In genomic region chr5:132655821-132656773, GRCh38 we compare ENCODE assay signal across 8 cellular contexts. TPM values are rescaled to one million over a fixed set of nuclear protein-coding genes. Genes with fewer than 3 reads are reported as not detected.
A peak's percentile ranks its signal among the peaks of the same experiment; 100 is the strongest.
DNase-seq lines count a peak whose midpoint lies in the region; ATAC-seq and TF ChIP-seq lines count a peak whose summit lies in the region.

No MANE protein-coding gene starts in this region.

- CTCF ChIA-PET in activated B cell treated with CpG ODN at 0.5 μM for 24 hours (lab: Charles Lee), result no interaction called here

- peak overlapping the region; percentile 16 for H3K4me3 ChIP-seq in epithelial cell of esophagus (ENCODE audit: low read length)

- intact Hi-C loops in activated B cell treated with CpG ODN at 0.5 μM for 24 hours (cut with micrococcal nuclease), result loop anchor here (5.0 kb wide), 2 partner anchors 36 to 161 kb away; no protein-coding TSS in a partner anchor

- H3K4me1 Mint-ChIP-seq in activated B cell treated with CpG ODN at 0.5 μM for 24 hours (peaks cover 12% of the 10 kb centered on the region), nephron progenitor cell (peaks cover 12% of the 10 kb centered on the region)

- TF ChIP-seq CTCF in activated B cell treated with CpG ODN at 0.5 μM for 24 hours (IDR thresholded peaks at IDR 0.05) (no peak), epithelial cell of esophagus (IDR thresholded peaks at IDR 0.05; ENCODE audit: insufficient read depth, low read depth, low read length, missing control alignments) (no peak), nephron progenitor cell (IDR thresholded peaks at IDR 0.05) (peak; percentile 6)

- H3K27me3 Mint-ChIP-seq in activated B cell treated with CpG ODN at 0.5 μM for 24 hours (peaks cover 21% of the 10 kb centered on the region), nephron progenitor cell (ENCODE audit: low read depth, poor library complexity) (peaks cover 56% of the 10 kb centered on the region)

- H3K36me3 Mint-ChIP-seq in activated B cell treated with CpG ODN at 0.5 μM for 24 hours (ENCODE audit: low read depth) (no peaks in the 10 kb centered on the region), nephron progenitor cell (ENCODE audit: low read depth) (no peaks in the 10 kb centered on the region)

- no peak overlapping the region for H3K27ac Mint-ChIP-seq in activated B cell treated with CpG ODN at 0.5 μM for 24 hours
- no peak overlapping the region for H3K27ac Mint-ChIP-seq in nephron progenitor cell

- peak overlapping the region; percentile 60 for H3K4me3 Mint-ChIP-seq in activated B cell treated with CpG ODN at 0.5 μM for 24 hours
- H3K4me3 Mint-ChIP-seq in nephron progenitor cell, result peak overlapping the region; percentile 40

- ATAC-seq in activated B cell treated with CpG ODN at 0.5 μM for 24 hours (ENCODE audit: low read depth), result peak; percentile 54
- ATAC-seq in GM18861 (IDR thresholded peaks at IDR 0.05; ENCODE audit: unreplicated experiment), result no peak

- peak; percentile 56 for DNase-seq in DMS 273 (lab: John Stamatoyannopoulos, UW; ENCODE audit: unreplicated experiment)
- DNase-seq in DMS 273 treated with DMSO at 0.1 percent for 48 hours (lab: John Stamatoyannopoulos, UW), result no peak
- peak; percentile 20 for DNase-seq in activated B cell treated with CpG ODN at 0.5 μM for 24 hours
- DNase-seq in epithelial cell of esophagus (ENCODE audit: low read depth), result peak; percentile 24
- peak; percentile 63 for DNase-seq in nephron progenitor cell
- DNase-seq in NCI-H2107 (lab: John Stamatoyannopoulos, UW), result no peak
- DNase-seq in NCI-H2029 treated with DMSO at 0.1 percent for 48 hours (lab: John Stamatoyannopoulos, UW), result no peak

- POLR2A ChIA-PET in activated B cell treated with CpG ODN at 0.5 μM for 24 hours (lab: Charles Lee), result no interaction called here

- H3K9me3 Mint-ChIP-seq in activated B cell treated with CpG ODN at 0.5 μM for 24 hours, result no peaks in the 10 kb centered on the region
- peaks cover 13% of the 10 kb centered on the region for H3K9me3 Mint-ChIP-seq in nephron progenitor cell

RNA-seq across cellular contexts. Expression of gene IL13, which starts 1.9 kb away (rescaled TPM):
- 0.27 and 0.75 TPM in 2 replicates for total RNA-seq in activated B cell treated with CpG ODN at 0.5 μM for 24 hours

RNA-seq across cellular contexts. Expression of gene IL4, which starts 17.7 kb away (rescaled TPM):
- total RNA-seq in activated B cell treated with CpG ODN at 0.5 μM for 24 hours, result not detected in 2 replicates

Comparison
In these comparisons a context has a peak if more than half of its experiments do, and no peak if none do; other contexts are left out.
1. DNase-seq: peak in DMS 273 (single experiment), activated B cell treated with CpG ODN at 0.5 μM for 24 hours (single experiment), epithelial cell of esophagus (single experiment) and nephron progenitor cell (single experiment); none in DMS 273 treated with DMSO at 0.1 percent for 48 hours (single experiment), NCI-H2107 (single experiment) and NCI-H2029 treated with DMSO at 0.1 percent for 48 hours (single experiment).